Comparison of ENCODE assay signal across 16 cellular contexts in genomic region chr11:132601863-132602262, GRCh38.
"Had no signal": no experiment of that assay in that cellular context is flagged by ENCODE, and none has a peak within 500 bp of the region (broad histone marks: within the 10 kb centered on the region; RNA-seq: fewer than 3 reads in every experiment).

No MANE protein-coding gene starts in this region.

- H3K9me3 Mint-ChIP-seq: activated CD4-positive, alpha-beta memory T cell treated with anti-CD3 and anti-CD28 coated beads for 36 hours; activated T-cell treated with anti-CD3 and anti-CD28 coated beads, Interleukin-2, amount 50 U/mL, for 24 hours had no signal

- H3K27ac ChIP-seq: adrenal gland, gastrocnemius medialis, lower lobe of right lung, parathyroid adenoma, tibial nerve, uterus had no signal

- H3K36me3 Mint-ChIP-seq: activated CD4-positive, alpha-beta memory T cell treated with anti-CD3 and anti-CD28 coated beads for 36 hours; stimulated activated naive B cell treated with anti-CD40 and anti-IgM and Interleukin-4, amounts not matched to agents 10 μg/mL and 1 μg/mL and 100 μg/mL, for 72 hours had no signal

- H3K4me3 ChIP-seq: adrenal gland, gastrocnemius medialis, lower lobe of right lung, tibial nerve, uterus had no signal

- H3K27me3 ChIP-seq: adrenal gland, gastrocnemius medialis, tibial nerve, uterus had no signal

- DNase-seq: activated CD4-positive, alpha-beta memory T cell treated with anti-CD3 and anti-CD28 coated beads for 36 hours; activated CD4-positive, alpha-beta T cell treated with anti-CD3 and anti-CD28 coated beads for 1 hour; activated effector memory CD4-positive, alpha-beta T cell treated with Interleukin-2 at 50 U/mL for 16 hours; activated naive CD4-positive, alpha-beta T cell treated with anti-CD3 and anti-CD28 coated beads, Interleukin-2, amount 50 U/mL, for 16 hours; activated T-cell treated with anti-CD3 and anti-CD28 coated beads, Interleukin-2, amount 50 U/mL, for 24 hours; adrenal gland; cerebellar nuclear complex; effector CD8-positive, alpha-beta T cell; gastrocnemius medialis; left colon; lower lobe of right lung; midbrain; stimulated activated naive B cell treated with anti-CD40 and anti-IgM and Interleukin-4, amounts not matched to agents 10 μg/mL and 1 μg/mL and 100 μg/mL, for 72 hours; uterus had no signal

- H3K4me3 Mint-ChIP-seq: activated CD4-positive, alpha-beta memory T cell treated with anti-CD3 and anti-CD28 coated beads for 36 hours; activated T-cell treated with anti-CD3 and anti-CD28 coated beads, Interleukin-2, amount 50 U/mL, for 24 hours; stimulated activated naive B cell treated with anti-CD40 and anti-IgM and Interleukin-4, amounts not matched to agents 10 μg/mL and 1 μg/mL and 100 μg/mL, for 72 hours had no signal

- H3K27me3 Mint-ChIP-seq: activated CD4-positive, alpha-beta memory T cell treated with anti-CD3 and anti-CD28 coated beads for 36 hours; activated T-cell treated with anti-CD3 and anti-CD28 coated beads, Interleukin-2, amount 50 U/mL, for 24 hours; stimulated activated naive B cell treated with anti-CD40 and anti-IgM and Interleukin-4, amounts not matched to agents 10 μg/mL and 1 μg/mL and 100 μg/mL, for 72 hours had no signal

- H3K4me1 ChIP-seq: adrenal gland, gastrocnemius medialis, lower lobe of right lung, parathyroid adenoma, uterus had no signal

- H3K27ac Mint-ChIP-seq: activated CD4-positive, alpha-beta memory T cell treated with anti-CD3 and anti-CD28 coated beads for 36 hours; activated T-cell treated with anti-CD3 and anti-CD28 coated beads, Interleukin-2, amount 50 U/mL, for 24 hours; stimulated activated naive B cell treated with anti-CD40 and anti-IgM and Interleukin-4, amounts not matched to agents 10 μg/mL and 1 μg/mL and 100 μg/mL, for 72 hours had no signal

- H3K9me3 ChIP-seq: adrenal gland, gastrocnemius medialis, lower lobe of right lung, uterus had no signal

- H3K4me1 Mint-ChIP-seq: stimulated activated naive B cell treated with anti-CD40 and anti-IgM and Interleukin-4, amounts not matched to agents 10 μg/mL and 1 μg/mL and 100 μg/mL, for 72 hours had no signal

- H3K36me3 ChIP-seq: adrenal gland, gastrocnemius medialis, lower lobe of right lung, tibial nerve, uterus had no signal
